In genomic region chrX:154018518-154019060, GRCh38 we compare ENCODE assay signal across 8 cellular contexts. TPM values are rescaled to one million over a fixed set of nuclear protein-coding genes. Genes with fewer than 3 reads are reported as not detected.
DNase-seq lines count a peak whose midpoint lies in the region; TF ChIP-seq lines count a peak whose summit lies in the region.

No MANE protein-coding gene starts in this region.

- no peak overlapping the region for H3K18ac ChIP-seq in H9 (ENCODE audit: insufficient read length, low read depth, low read length)

- H3K4me1 Mint-ChIP-seq in H9 = peaks cover 18 to 34% of the 10 kb centered on the region in 2 experiments

- no peak overlapping the region for H2AK5ac ChIP-seq in H9 (ENCODE audit: insufficient read length, low read length)

- H3K4me3 ChIP-seq in fibroblast of the aortic adventitia (ENCODE audit: low read depth, low read length) (peak overlapping the region; percentile 69), skin epidermis (peak overlapping the region; percentile 45 to 64 (median 61))

- WGBS in H9 (ENCODE audit: extremely low coverage, insufficient read length, low lambda C conversion rate) = no CpG with 5 or more reads among the region's 15 CpGs

- no peak overlapping the region; a peak in 1 of 7 replicates for H3K27ac Mint-ChIP-seq in H9

- H3K56ac ChIP-seq in H9 (ENCODE audit: insufficient read length, low read depth, low read length) = no peak overlapping the region

- H3K23ac ChIP-seq in H9 (ENCODE audit: insufficient read length, low read depth, low read length) = no peak overlapping the region

- peaks cover 9% of the 10 kb centered on the region for H3K23me2 ChIP-seq in H9 (ENCODE audit: insufficient read length, low read depth, low read length, poor library complexity, severe bottlenecking)

- no peak overlapping the region for H2BK20ac ChIP-seq in H9 (ENCODE audit: low read depth, low read length, poor library complexity, severe bottlenecking)

- H4K5ac ChIP-seq in H9 (ENCODE audit: insufficient read length, low read depth, low read length) = no peak overlapping the region

- no peak overlapping the region for H2BK120ac ChIP-seq in H9 (ENCODE audit: low read depth, low read length, poor library complexity, severe bottlenecking)

- peaks cover 5 to 43% (median 10%) of the 10 kb centered on the region in 3 experiments; a peak in 6 of 7 replicates for H3K36me3 Mint-ChIP-seq in H9 (ENCODE audit: insufficient read depth in 1 of 3, low read depth in 3 of 3)

- TF ChIP-seq CTCF in H9 (conservative IDR thresholded peaks at IDR 0.05) (no peak), VCaP (conservative IDR thresholded peaks at IDR 0.05) (no peak), fibroblast of the aortic adventitia (IDR thresholded peaks at IDR 0.05; ENCODE audit: insufficient read depth, low read length) (no peak)

- peaks cover 5% of the 10 kb centered on the region for H4K20me1 ChIP-seq in H9 (ENCODE audit: control insufficient read depth, insufficient read depth, insufficient read length)

- no peaks in the 10 kb centered on the region for H3K4me1 ChIP-seq in H9 (ENCODE audit: insufficient read depth, low read length)

- H3K27ac ChIP-seq in H9 (ENCODE audit: insufficient read length, low read depth, low read length) (no peak overlapping the region), VCaP (peak overlapping the region; percentile 91), skin epidermis (peak overlapping the region in 20 of 21 experiments; percentile 83 to 97 (median 93))

- H2BK5ac ChIP-seq in H9 (ENCODE audit: insufficient read length, low read length) = no peak overlapping the region

- H2AFZ ChIP-seq in H9 (ENCODE audit: low read length) = no peak overlapping the region

- H3T11ph ChIP-seq in H9 (ENCODE audit: low read length) = no peak overlapping the region

- no peaks in the 10 kb centered on the region for H3K27me3 ChIP-seq in H9 (ENCODE audit: insufficient read depth, low read length)

- H3K9me3 ChIP-seq in H9 (ENCODE audit: control insufficient read depth, low read depth, low read length) = no peaks in the 10 kb centered on the region

- no peak overlapping the region; the same call in 1 of the 2 replicates for H3K14ac ChIP-seq in H9 (ENCODE audit: insufficient read depth, low read length)

- H2BK15ac ChIP-seq in H9 (ENCODE audit: low read depth, low read length) = no peak overlapping the region

- H3K79me1 ChIP-seq in H9 (ENCODE audit: insufficient read depth, low read depth, low read length, poor library complexity, severe bottlenecking) = no peaks in the 10 kb centered on the region

- H2BK12ac ChIP-seq in H9 (ENCODE audit: insufficient read length, low read depth, low read length) = no peak overlapping the region

- H3K4me3 Mint-ChIP-seq in H9 = peak overlapping the region; percentile 66 to 70

- no peak for DNase-seq in H9
- no peak for DNase-seq in fibroblast of the aortic adventitia (ENCODE audit: low read depth)
- DNase-seq in DMS53 treated with DMSO at 0.1 percent for 48 hours (lab: John Stamatoyannopoulos, UW; ENCODE audit: unreplicated experiment) = no peak
- no peak for DNase-seq in Ammon's horn (ENCODE audit: low spot score)
- no peak for DNase-seq in dermis blood vessel endothelial cell
- DNase-seq in H4 (ENCODE audit: low spot score) = no peak

- no peak overlapping the region for H3K4ac ChIP-seq in H9 (ENCODE audit: low read depth, low read length)

- H3K9me3 Mint-ChIP-seq in H9 = peaks cover 46 to 68% of the 10 kb centered on the region in 2 experiments

- H4K8ac ChIP-seq in H9 (replicated peaks; ENCODE audit: insufficient read length, low read depth, low read length) = no peak overlapping the region

- H4K91ac ChIP-seq in H9 (ENCODE audit: insufficient read length, low read depth, low read length) = no peak overlapping the region

- no peaks in the 10 kb centered on the region for H3K79me2 ChIP-seq in H9 (ENCODE audit: insufficient read depth, low read length)

- no peaks in the 10 kb centered on the region for H3K27me3 Mint-ChIP-seq in H9 (ENCODE audit: low read depth)

- no peak overlapping the region for H3K9ac ChIP-seq in H9 (ENCODE audit: extremely low read depth, insufficient read length, low read length)

- no peak overlapping the region for H3K4me2 ChIP-seq in H9 (ENCODE audit: insufficient read depth, insufficient read length, low read length)

RNA-seq across cellular contexts. Expression of gene IRAK1, which starts 1.1 kb away (rescaled TPM):
- total RNA-seq in H9 (2021) = 85.3 and 98.4 TPM in 2 replicates
- total RNA-seq in fibroblast of the aortic adventitia (ENCODE audit: low replicate concordance) = 37.1 and 80.5 TPM in 2 replicates
- 53.8 and 81.9 TPM in 2 replicates for total RNA-seq in dermis blood vessel endothelial cell
- 50.0 and 58.6 TPM in 2 replicates for total RNA-seq in H4 (2014; rRNA removed; shearing (Covaris generic))

RNA-seq across cellular contexts. Expression of gene TMEM187, which starts 46.0 kb away (rescaled TPM):
- 1.9 and 2.7 TPM in 2 replicates for total RNA-seq in H9 (2021)
- 5.3 and 7.5 TPM in 2 replicates for total RNA-seq in fibroblast of the aortic adventitia (ENCODE audit: low replicate concordance)
- total RNA-seq in dermis blood vessel endothelial cell = 6.0 and 6.5 TPM in 2 replicates
- 2.2 and 2.7 TPM in 2 replicates for total RNA-seq in H4 (2014; rRNA removed; shearing (Covaris generic))

RNA-seq across cellular contexts. Expression of gene HCFC1, which starts 47.0 kb away (rescaled TPM):
- total RNA-seq in H9 (2021) (137 and 144 TPM in 2 replicates), fibroblast of the aortic adventitia (ENCODE audit: low replicate concordance) (16.4 and 34.5 TPM in 2 replicates), dermis blood vessel endothelial cell (15.3 and 48.9 TPM in 2 replicates)
- 19.4 and 23.5 TPM in 2 replicates for total RNA-seq in H4 (2014; rRNA removed; shearing (Covaris generic))
